In genomic region chr5:153791339-153791738, GRCh38 we compare ENCODE assay signal across 29 cellular contexts.
"Had no signal": no experiment of that assay in that cellular context is flagged by ENCODE, and none has a peak within 500 bp of the region (broad histone marks: within the 10 kb centered on the region; RNA-seq: fewer than 3 reads in every experiment).

No MANE protein-coding gene starts in this region.

- H3K4me1 ChIP-seq: stomach, suprapubic skin, testis, thyroid gland, tibial artery, tibial nerve, transverse colon, upper lobe of left lung, upper lobe of right lung, uterus, vagina had no signal

- H3K27me3 ChIP-seq: stomach, suprapubic skin, testis, thyroid gland, tibial artery, tibial nerve, transverse colon, upper lobe of left lung, upper lobe of right lung, uterus, vagina had no signal

- H3K27ac Mint-ChIP-seq: stimulated activated effector memory CD8-positive, alpha-beta T cell treated with anti-CD3 and anti-CD28 coated beads, Interleukin-12 subunit alpha, Interleukin-12 subunit beta, amount 100 ng/mL, for 72 hours; stimulated activated memory B cell treated with anti-CD40 and anti-IgM and Interleukin-4, amounts not matched to agents 10 μg/mL and 1 μg/mL and 100 μg/mL, for 72 hours; stimulated activated naive B cell treated with anti-CD40 and anti-IgM and Interleukin-4, amounts not matched to agents 10 μg/mL and 1 μg/mL and 100 μg/mL, for 72 hours; stimulated activated naive CD8-positive, alpha-beta T cell treated with anti-CD3 and anti-CD28 coated beads, Interleukin-15, amount 100 ng/mL, for 72 hours; stimulated activated naive CD8-positive, alpha-beta T cell treated with anti-CD3 and anti-CD28 coated beads, Interleukin-15, Interleukin-2, amounts not matched to agents 100 ng/mL and 50 ng/mL, for 24 hours; type B pancreatic cell had no signal

- H3K9me3 ChIP-seq: stomach, suprapubic skin, testis, thoracic aorta, thyroid gland, tibial artery, tibial nerve, transverse colon, upper lobe of left lung, upper lobe of right lung, uterus, vagina had no signal

- DNase-seq: stimulated activated CD4-positive, alpha-beta T cell treated with anti-CD3 and anti-CD28 coated beads, Interleukin-2, amount 100 ng/mL, for 48 hours; stimulated activated CD4-positive, alpha-beta T cell treated with anti-CD3 and anti-CD28 coated beads, Interleukin-4, amount 100 ng/mL, for 1 hour; stimulated activated CD4-positive, alpha-beta T cell treated with anti-CD3 and anti-CD28 coated beads, Interleukin-4, amount 100 ng/mL, for 24 hours; stimulated activated CD4-positive, alpha-beta T cell treated with anti-CD3 and anti-CD28 coated beads, Interleukin-4, amount 100 ng/mL, for 4 hours; stimulated activated CD8-positive, alpha-beta memory T cell treated with anti-CD3 and anti-CD28 coated beads, Interleukin-4, amount 100 ng/mL, for 48 hours; stimulated activated naive B cell treated with anti-CD40 and anti-IgM and Interleukin-4, amounts not matched to agents 10 μg/mL and 1 μg/mL and 100 μg/mL, for 72 hours; stimulated activated naive CD4-positive, alpha-beta T cell; stimulated activated naive CD4-positive, alpha-beta T cell treated with Interleukin-2 at 50 U/mL for 16 hours; stimulated activated naive CD8-positive, alpha-beta T cell treated with anti-CD3 and anti-CD28 coated beads, Interleukin-15, amount 100 ng/mL, for 72 hours; stimulated activated naive CD8-positive, alpha-beta T cell treated with anti-CD3 and anti-CD28 coated beads, Interleukin-15, Interleukin-2, amounts not matched to agents 100 U/mL and 50 U/mL, for 24 hours; stomach; substantia nigra; testis; thyroid gland; tibial artery; transverse colon; trophoblast cell; upper lobe of left lung; upper lobe of right lung; uterus had no signal

- FAIRE-seq: urothelium cell line had no signal

- H3K4me3 Mint-ChIP-seq: stimulated activated effector memory CD8-positive, alpha-beta T cell treated with anti-CD3 and anti-CD28 coated beads, Interleukin-12 subunit alpha, Interleukin-12 subunit beta, amount 100 ng/mL, for 72 hours; stimulated activated memory B cell treated with anti-CD40 and anti-IgM and Interleukin-4, amounts not matched to agents 10 μg/mL and 1 μg/mL and 100 μg/mL, for 72 hours; stimulated activated naive B cell treated with anti-CD40 and anti-IgM and Interleukin-4, amounts not matched to agents 10 μg/mL and 1 μg/mL and 100 μg/mL, for 72 hours; stimulated activated naive CD8-positive, alpha-beta T cell treated with anti-CD3 and anti-CD28 coated beads, Interleukin-15, amount 100 ng/mL, for 72 hours; stimulated activated naive CD8-positive, alpha-beta T cell treated with anti-CD3 and anti-CD28 coated beads, Interleukin-15, Interleukin-2, amounts not matched to agents 100 ng/mL and 50 ng/mL, for 24 hours; type B pancreatic cell had no signal

- H3K36me3 ChIP-seq: stomach, suprapubic skin, thoracic aorta, thyroid gland, tibial artery, tibial nerve, transverse colon, upper lobe of left lung, upper lobe of right lung, uterus, vagina had no signal

- H3K9me3 Mint-ChIP-seq: stimulated activated effector memory CD8-positive, alpha-beta T cell treated with anti-CD3 and anti-CD28 coated beads, Interleukin-12 subunit alpha, Interleukin-12 subunit beta, amount 100 ng/mL, for 72 hours had no signal

- H3K4me1 Mint-ChIP-seq: stimulated activated effector memory CD8-positive, alpha-beta T cell treated with anti-CD3 and anti-CD28 coated beads, Interleukin-12 subunit alpha, Interleukin-12 subunit beta, amount 100 ng/mL, for 72 hours; stimulated activated memory B cell treated with anti-CD40 and anti-IgM and Interleukin-4, amounts not matched to agents 10 μg/mL and 1 μg/mL and 100 μg/mL, for 72 hours; stimulated activated naive B cell treated with anti-CD40 and anti-IgM and Interleukin-4, amounts not matched to agents 10 μg/mL and 1 μg/mL and 100 μg/mL, for 72 hours; stimulated activated naive CD8-positive, alpha-beta T cell treated with anti-CD3 and anti-CD28 coated beads, Interleukin-15, amount 100 ng/mL, for 72 hours had no signal

- H3K4me3 ChIP-seq: stomach, suprapubic skin, testis, thoracic aorta, thyroid gland, tibial artery, tibial nerve, transverse colon, upper lobe of left lung, upper lobe of right lung, uterus, vagina had no signal

- ATAC-seq: stimulated activated effector memory CD8-positive, alpha-beta T cell treated with anti-CD3 and anti-CD28 coated beads, Interleukin-12 subunit alpha, Interleukin-12 subunit beta, amount 100 ng/mL, for 72 hours; stimulated activated memory B cell treated with anti-CD40 and anti-IgM and Interleukin-4, amounts not matched to agents 10 μg/mL and 1 μg/mL and 100 μg/mL, for 72 hours; stimulated activated naive B cell treated with anti-CD40 and anti-IgM and Interleukin-4, amounts not matched to agents 10 μg/mL and 1 μg/mL and 100 μg/mL, for 72 hours; stimulated activated naive CD8-positive, alpha-beta T cell treated with anti-CD3 and anti-CD28 coated beads, Interleukin-15, amount 100 ng/mL, for 72 hours; stimulated activated naive CD8-positive, alpha-beta T cell treated with anti-CD3 and anti-CD28 coated beads, Interleukin-15, Interleukin-2, amounts not matched to agents 100 U/mL and 50 U/mL, for 24 hours; upper lobe of right lung had no signal

- H3K36me3 Mint-ChIP-seq: stimulated activated effector memory CD8-positive, alpha-beta T cell treated with anti-CD3 and anti-CD28 coated beads, Interleukin-12 subunit alpha, Interleukin-12 subunit beta, amount 100 ng/mL, for 72 hours; stimulated activated memory B cell treated with anti-CD40 and anti-IgM and Interleukin-4, amounts not matched to agents 10 μg/mL and 1 μg/mL and 100 μg/mL, for 72 hours; stimulated activated naive B cell treated with anti-CD40 and anti-IgM and Interleukin-4, amounts not matched to agents 10 μg/mL and 1 μg/mL and 100 μg/mL, for 72 hours; type B pancreatic cell had no signal

- H3K27ac ChIP-seq: stomach, suprapubic skin, testis, thoracic aorta, thyroid gland, tibial artery, tibial nerve, transverse colon, upper lobe of left lung, upper lobe of right lung, uterus, vagina had no signal

- H3K27me3 Mint-ChIP-seq: stimulated activated naive B cell treated with anti-CD40 and anti-IgM and Interleukin-4, amounts not matched to agents 10 μg/mL and 1 μg/mL and 100 μg/mL, for 72 hours; stimulated activated naive CD8-positive, alpha-beta T cell treated with anti-CD3 and anti-CD28 coated beads, Interleukin-15, Interleukin-2, amounts not matched to agents 100 ng/mL and 50 ng/mL, for 24 hours had no signal
